22 cellular contexts compared by ENCODE assay signal in the genomic region with DNA sequence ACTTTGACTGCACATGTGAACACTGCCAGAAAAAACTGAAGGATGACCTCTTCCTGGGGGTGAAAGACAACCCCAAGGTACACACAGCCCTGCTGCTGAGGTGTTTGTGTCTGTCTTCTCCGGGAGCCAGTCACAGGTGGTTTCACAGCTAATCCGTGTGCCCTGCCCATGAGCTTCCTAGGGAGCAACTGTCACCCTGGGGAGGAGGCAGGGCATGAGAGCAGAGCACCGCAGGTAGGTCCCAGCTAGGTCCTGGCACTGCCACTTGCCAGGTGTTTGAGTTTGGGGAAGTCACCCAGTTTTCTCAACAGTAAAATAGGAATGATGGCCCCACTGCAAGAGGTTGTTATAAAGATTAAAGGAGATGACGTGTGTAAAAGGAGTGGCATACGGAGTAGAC. TPM values are rescaled to one million over a fixed set of nuclear protein-coding genes. Genes with fewer than 3 reads are reported as not detected.
DNase-seq lines count a peak whose midpoint lies in the region; ATAC-seq and TF ChIP-seq lines count a peak whose summit lies in the region.
"Had no signal": no experiment of that assay in that cellular context is flagged by ENCODE, and none has a peak within 500 bp of the region (broad histone marks: within the 10 kb centered on the region; RNA-seq: fewer than 3 reads in every experiment).

No MANE protein-coding gene starts in this region.

- peaks cover 31% of the 10 kb centered on the region for H3K36me3 ChIP-seq in left ventricle myocardium inferior
- peaks cover 0 to 35% of the 10 kb centered on the region in 2 donors for H3K36me3 ChIP-seq in gastrocnemius medialis
- H3K36me3 ChIP-seq: BLaER1, HAP-1 had no signal

- TF ChIP-seq CTCF in left ventricle myocardium inferior (IDR thresholded peaks at IDR 0.05; ENCODE audit: borderline replicate concordance) = no peak
- TF ChIP-seq CTCF in gastrocnemius medialis (IDR thresholded peaks at IDR 0.05 in 4 of 5, conservative IDR thresholded peaks at IDR 0.05 in 1 of 5) = no peak

- H3K27me3 ChIP-seq in left ventricle myocardium inferior (ENCODE audit: low read depth) (no peaks in the 10 kb centered on the region), gastrocnemius medialis (no peaks in the 10 kb centered on the region)
- H3K27me3 ChIP-seq: BLaER1 had no signal

- intact Hi-C loops in left ventricle myocardium inferior (cut with micrococcal nuclease) = no loop called here
- intact Hi-C loops in Right ventricle myocardium inferior (cut with DNase I) = no loop called here
- intact Hi-C loops in left colon (cut with DNase I, micrococcal nuclease) = no loop called here
- intact Hi-C loops in gastrocnemius medialis (cut with DNase I; ENCODE audit: low total_unique reads) = no loop called here

- TF ChIP-seq POLR2A in gastrocnemius medialis (IDR thresholded peaks at IDR 0.05) = no peak

- peak overlapping the region; percentile 51 for H3K27ac ChIP-seq in left ventricle myocardium inferior (replicated peaks)
- H3K27ac ChIP-seq in gastrocnemius medialis = peak overlapping the region; percentile 56 to 90 (median 85)
- H3K27ac ChIP-seq: A549, BLaER1, C4-2B had no signal

- H3K4me1 ChIP-seq in left ventricle myocardium inferior (peaks cover 62% of the 10 kb centered on the region), gastrocnemius medialis (peaks cover 18 to 24% of the 10 kb centered on the region in 2 donors)
- H3K4me1 ChIP-seq: A549, BLaER1, HAP-1 had no signal

- no peak for DNase-seq in left ventricle myocardium inferior
- no peak for DNase-seq in Right ventricle myocardium inferior (ENCODE audit: missing footprints)
- no peak for DNase-seq in left colon
- no peak for DNase-seq in gastrocnemius medialis
- DNase-seq in DMS153 (lab: John Stamatoyannopoulos, UW) = no peak
- DNase-seq: 8988T; CD4-positive, CD25-positive, alpha-beta regulatory T cell; CD8-positive, alpha-beta T cell; DMS 273 treated with DMSO at 0.1 percent for 48 hours; DMS53; DMS79 treated with DMSO at 0.1 percent for 48 hours; GF-D8; GOT3; HFFc6 had no signal

- ATAC-seq in Right ventricle myocardium inferior (no peak), left colon (peak; percentile 55), gastrocnemius medialis (no peak), GM21825 (IDR thresholded peaks at IDR 0.05; ENCODE audit: unreplicated experiment) (no peak)
- ATAC-seq: A549; CD8-positive, alpha-beta T cell had no signal

- no peaks in the 10 kb centered on the region for H3K9me3 ChIP-seq in left ventricle myocardium inferior (replicated peaks)
- H3K9me3 ChIP-seq in gastrocnemius medialis = no peaks in the 10 kb centered on the region
- H3K9me3 ChIP-seq: A549, BLaER1, HAP-1 had no signal

- in situ Hi-C loops in gastrocnemius medialis (cut with MboI; ENCODE audit: low sequenced_read_pairs in 4 of 4) = no loop called here

- H3K4me3 ChIP-seq in left ventricle myocardium inferior (no peak overlapping the region), gastrocnemius medialis (no peak overlapping the region)
- H3K4me3 ChIP-seq: A549, BLaER1, HAP-1 had no signal

RNA-seq across cellular contexts. Expression of a gene that starts 29.1 kb away (rescaled TPM):
- total RNA-seq in left ventricle myocardium inferior = 389 TPM
- 544 TPM for total RNA-seq in Right ventricle myocardium inferior
- total RNA-seq in left colon = under 1 TPM in 1 of 2 donors, not detected in 1; 0.45 TPM
- 100 to 1,000 TPM; 107 to 214 (median 147) TPM for total RNA-seq in gastrocnemius medialis
- total RNA-seq: B cell; CD4-positive, CD25-positive, alpha-beta regulatory T cell; CD8-positive, alpha-beta T cell; Daoy; G401; HFFc6 had no signal

RNA-seq across cellular contexts. Expression of a gene that starts 31.2 kb away (rescaled TPM):
- total RNA-seq in left ventricle myocardium inferior (not detected), Right ventricle myocardium inferior (not detected), left colon (1,000 to 10,000 TPM; 2,293 to 3,160 TPM), gastrocnemius medialis (10 to 100 TPM in 1 of 4 donors, 1 to 10 TPM in 2, under 1 TPM in 1; 0.41 to 11.6 (median 5.2) TPM)
- total RNA-seq: B cell; CD4-positive, CD25-positive, alpha-beta regulatory T cell; CD8-positive, alpha-beta T cell; Daoy; G401; HFFc6 had no signal

RNA-seq across cellular contexts. Expression of a gene that starts 41.1 kb away (rescaled TPM):
- total RNA-seq in left ventricle myocardium inferior = 21.2 TPM
- total RNA-seq in Right ventricle myocardium inferior = 23.8 TPM
- 10 to 100 TPM; 41.5 to 58.4 TPM for total RNA-seq in left colon
- 10 to 100 TPM; 20.0 to 29.5 (median 27.2) TPM for total RNA-seq in gastrocnemius medialis

Comparison
In these comparisons a context has a peak if more than half of its experiments do, and no peak if none do; other contexts are left out.
1. RNA of a gene that starts 29.1 kb away (total RNA-seq): 544 TPM in Right ventricle myocardium inferior (single experiment), 389 TPM in left ventricle myocardium inferior (single experiment) and 107 to 214 TPM in gastrocnemius medialis; 0.45 TPM in left colon; every median in the first group is over 10 times any median in the second.
2. RNA of a gene that starts 31.2 kb away (total RNA-seq): 2,293 to 3,160 TPM in left colon; 0.41 to 11.6 TPM in gastrocnemius medialis, not detected in Right ventricle myocardium inferior (single experiment) and not detected in left ventricle myocardium inferior (single experiment); every median in the first group is over 100 times any median in the second.